In genomic region chr19:14843587-14843986, GRCh38 we compare ENCODE assay signal across 36 cellular contexts. TPM values are rescaled to one million over a fixed set of nuclear protein-coding genes. Genes with fewer than 3 reads are reported as not detected.
"Had no signal": no experiment of that assay in that cellular context is flagged by ENCODE, and none has a peak within 500 bp of the region (broad histone marks: within the 10 kb centered on the region; RNA-seq: fewer than 3 reads in every experiment).

No MANE protein-coding gene starts in this region.

- H3K79me2 ChIP-seq: parathyroid adenoma had no signal

- H2AFZ ChIP-seq: neural progenitor cell, parathyroid adenoma had no signal

- ATAC-seq: foreskin keratinocyte; left lobe of liver; natural killer cell treated with Interleukin-12 subunit alpha and Interleukin-12 subunit beta and Interleukin-15 and Interleukin-18, amount 100 ng/mL, for 72 hours; right lobe of liver had no signal

- H3K27ac Mint-ChIP-seq: dendritic cell treated with granulocyte-macrophage colony-stimulating factor and Interleukin-4, amounts not matched to agents 40 ng/mL and 50 ng/mL, for 4 days; endodermal cell; memory B cell; naive B cell; natural killer cell treated with Interleukin-12 subunit alpha and Interleukin-12 subunit beta and Interleukin-15 and Interleukin-18, amount 100 ng/mL, for 72 hours; neural progenitor cell; progenitor cell of endocrine pancreas; type B pancreatic cell had no signal

- H3K9me3 Mint-ChIP-seq: dendritic cell treated with granulocyte-macrophage colony-stimulating factor and Interleukin-4, amounts not matched to agents 40 ng/mL and 50 ng/mL, for 4 days; natural killer cell treated with Interleukin-12 subunit alpha and Interleukin-12 subunit beta and Interleukin-15 and Interleukin-18, amount 100 ng/mL, for 72 hours; neural progenitor cell; type B pancreatic cell had no signal

- H3K36me3 Mint-ChIP-seq: naive B cell; natural killer cell treated with Interleukin-12 subunit alpha and Interleukin-12 subunit beta and Interleukin-15 and Interleukin-18, amount 100 ng/mL, for 72 hours; neural progenitor cell; type B pancreatic cell had no signal

- H3K27me3 ChIP-seq: neural progenitor cell, right lobe of liver, thyroid gland had no signal

- H3K4me1 Mint-ChIP-seq: endodermal cell, memory B cell, naive B cell, neural progenitor cell had no signal

- H3K27ac ChIP-seq: esophagus muscularis mucosa, foreskin keratinocyte, heart right ventricle, neural progenitor cell, parathyroid adenoma, right lobe of liver, stomach, thyroid gland had no signal

- H3K9ac ChIP-seq: neural progenitor cell, parathyroid adenoma had no signal

- H3K27me3 Mint-ChIP-seq: progenitor cell of endocrine pancreas, type B pancreatic cell had no signal

- H3K36me3 ChIP-seq: esophagus muscularis mucosa, heart right ventricle, neural progenitor cell, right lobe of liver, stomach, thyroid gland had no signal

- H3K4me1 ChIP-seq: esophagus muscularis mucosa, foreskin keratinocyte, heart right ventricle, neural progenitor cell, parathyroid adenoma, right lobe of liver, stomach, thyroid gland had no signal

- H3K9me3 ChIP-seq: right lobe of liver, thyroid gland had no signal

- DNase-seq: caudate nucleus; cerebellar nuclear complex; effector CD8-positive, alpha-beta T cell; endodermal cell; foreskin keratinocyte; glutamatergic neuron; heart right ventricle; hippocampal formation; naive B cell; right lobe of liver; stimulated activated CD4-positive, alpha-beta T cell treated with anti-CD3 and anti-CD28 coated beads, Interleukin-12 subunit alpha, Interleukin-12 subunit beta, amount 100 ng/mL, for 4 hours; stimulated activated CD4-positive, alpha-beta T cell treated with anti-CD3 and anti-CD28 coated beads, Interleukin-1b, Interleukin-23, amount 100 ng/mL, for 48 hours; stimulated activated CD4-positive, alpha-beta T cell treated with anti-CD3 and anti-CD28 coated beads, Interleukin-4, amount 100 ng/mL, for 1 hour; stimulated activated CD8-positive, alpha-beta memory T cell treated with anti-CD3 and anti-CD28 coated beads, Interleukin-4, amount 100 ng/mL, for 48 hours; stimulated activated naive CD4-positive, alpha-beta T cell; stomach; thyroid gland had no signal

- H3K4me3 Mint-ChIP-seq: dendritic cell treated with granulocyte-macrophage colony-stimulating factor and Interleukin-4, amounts not matched to agents 40 ng/mL and 50 ng/mL, for 4 days; endodermal cell; memory B cell; naive B cell; natural killer cell treated with Interleukin-12 subunit alpha and Interleukin-12 subunit beta and Interleukin-15 and Interleukin-18, amount 100 ng/mL, for 72 hours; neural progenitor cell; type B pancreatic cell had no signal

- H3K4me2 ChIP-seq: neural progenitor cell, smooth muscle cell had no signal

- H3K4me3 ChIP-seq: esophagus muscularis mucosa, heart right ventricle, lung, neural progenitor cell, right lobe of liver, smooth muscle cell, stomach, thyroid gland had no signal

RNA-seq across cellular contexts. Expression of gene OR7A10, which starts 5.1 kb away (rescaled TPM):
- total RNA-seq: endodermal cell; endothelial cell of umbilical vein; epithelial cell of proximal tubule; esophagus muscularis mucosa; foreskin keratinocyte; heart right ventricle; left lobe of liver; liver; lung; mononuclear cell; natural killer cell treated with Interleukin-12 subunit alpha and Interleukin-12 subunit beta and Interleukin-15 and Interleukin-18, amount 100 ng/mL, for 72 hours; osteoblast; progenitor cell of endocrine pancreas; right lobe of liver; smooth muscle cell; stomach; subcutaneous adipose tissue; temporal lobe; thyroid gland; urinary bladder had no signal

RNA-seq across cellular contexts. Expression of gene OR7A5, which starts 8.6 kb away (rescaled TPM):
- total RNA-seq: endodermal cell; endothelial cell of umbilical vein; epithelial cell of proximal tubule; foreskin keratinocyte; heart right ventricle; left lobe of liver; liver; lung; natural killer cell treated with Interleukin-12 subunit alpha and Interleukin-12 subunit beta and Interleukin-15 and Interleukin-18, amount 100 ng/mL, for 72 hours; osteoblast; progenitor cell of endocrine pancreas; right lobe of liver; smooth muscle cell; stomach; subcutaneous adipose tissue; temporal lobe; thyroid gland; urinary bladder had no signal

RNA-seq across cellular contexts. Expression of gene OR7C1, which starts 8.6 kb away (rescaled TPM):
- total RNA-seq: endodermal cell; endothelial cell of umbilical vein; epithelial cell of proximal tubule; foreskin keratinocyte; left lobe of liver; lung; mononuclear cell; natural killer cell treated with Interleukin-12 subunit alpha and Interleukin-12 subunit beta and Interleukin-15 and Interleukin-18, amount 100 ng/mL, for 72 hours; osteoblast; progenitor cell of endocrine pancreas; smooth muscle cell; stomach; subcutaneous adipose tissue; temporal lobe; urinary bladder had no signal

RNA-seq across cellular contexts. Expression of gene OR7A17, which starts 42.3 kb away (rescaled TPM):
- total RNA-seq: endodermal cell; endothelial cell of umbilical vein; epithelial cell of proximal tubule; esophagus muscularis mucosa; foreskin keratinocyte; heart right ventricle; left lobe of liver; liver; lung; mononuclear cell; natural killer cell treated with Interleukin-12 subunit alpha and Interleukin-12 subunit beta and Interleukin-15 and Interleukin-18, amount 100 ng/mL, for 72 hours; osteoblast; progenitor cell of endocrine pancreas; right lobe of liver; smooth muscle cell; stomach; subcutaneous adipose tissue; temporal lobe; thyroid gland; urinary bladder had no signal
